In the genomic region with DNA sequence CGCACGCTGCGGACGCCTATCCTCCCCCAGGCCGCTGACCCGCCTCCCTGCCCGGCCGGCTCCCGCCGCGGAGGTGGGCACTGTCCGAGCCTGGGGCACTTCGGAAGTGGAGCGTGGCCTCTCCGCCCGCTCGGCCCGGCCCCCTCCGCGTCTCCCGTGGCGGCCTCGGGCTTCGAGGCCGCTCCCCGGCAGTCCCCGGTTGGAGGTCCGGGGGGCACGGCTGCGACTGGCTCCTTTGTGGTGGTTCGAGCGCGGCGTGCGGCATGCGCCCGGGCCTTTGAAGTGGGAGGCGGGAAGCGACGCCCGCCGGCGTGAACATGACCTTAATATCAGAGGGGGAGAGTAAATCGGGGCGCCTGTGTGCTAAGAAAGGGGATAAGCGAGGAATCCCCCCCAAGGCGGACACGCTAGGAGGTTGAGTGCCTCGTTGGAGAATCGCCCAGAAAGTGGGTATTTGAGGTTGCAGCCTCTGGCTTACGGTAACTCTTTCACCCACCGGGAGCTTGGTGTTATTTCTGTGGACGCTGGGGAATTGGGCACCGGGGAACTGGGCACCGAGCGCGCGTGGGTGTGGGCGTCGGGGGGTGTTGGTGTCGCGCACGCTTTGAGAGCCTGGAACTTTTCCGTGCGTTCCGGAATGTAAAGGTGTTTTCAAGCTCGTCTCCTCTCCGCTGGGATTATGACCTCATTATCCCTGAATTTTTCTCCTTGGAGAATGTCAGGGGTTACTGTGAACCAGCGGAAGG, we compare ENCODE assay signal across 8 cellular contexts. TPM values are rescaled to one million over a fixed set of nuclear protein-coding genes. Genes with fewer than 3 reads are reported as not detected.
DNase-seq lines count a peak whose midpoint lies in the region; ATAC-seq and TF ChIP-seq lines count a peak whose summit lies in the region.

No MANE protein-coding gene starts in this region.

- H3K36me3 Mint-ChIP-seq in chondrocyte (ENCODE audit: low read depth) = no peaks in the 10 kb centered on the region

- H3K4me3 Mint-ChIP-seq in chondrocyte (ENCODE audit: unreplicated experiment) = peak overlapping the region; percentile 89

- no peaks in the 10 kb centered on the region for H3K27me3 ChIP-seq in BLaER1 treated with 17β-estradiol and CSF1 and Interleukin-3, amounts not matched to agents 10 nM and 100 nM

- H3K4me2 ChIP-seq in BLaER1 treated with 17β-estradiol and CSF1 and Interleukin-3, amounts not matched to agents 10 nM and 100 nM = peak overlapping the region; percentile 83 to 97 (median 89)

- H3K9me3 Mint-ChIP-seq in chondrocyte (ENCODE audit: low read depth) = no peaks in the 10 kb centered on the region

- no peaks in the 10 kb centered on the region; a peak in 1 of 22 replicates for H3K9me3 ChIP-seq in BLaER1 treated with 17β-estradiol and CSF1 and Interleukin-3, amounts not matched to agents 10 nM and 100 nM (replicated peaks in 1 of 11)

- H3K27me3 Mint-ChIP-seq in chondrocyte (ENCODE audit: low read depth) = no peaks in the 10 kb centered on the region

- 0% methylated on average over 31 to 61 of the region's 69 CpGs for WGBS in lower leg skin, 2 donors

- H3K4me1 Mint-ChIP-seq in chondrocyte (ENCODE audit: low read depth) = peaks cover 31% of the 10 kb centered on the region

- peak overlapping the region; percentile 55 to 96 (median 93) for H3K27ac ChIP-seq in BLaER1 treated with 17β-estradiol and CSF1 and Interleukin-3, amounts not matched to agents 10 nM and 100 nM
- H3K27ac ChIP-seq in VCaP = peak overlapping the region; percentile 92

- H3K36me3 ChIP-seq in BLaER1 treated with 17β-estradiol and CSF1 and Interleukin-3, amounts not matched to agents 10 nM and 100 nM = peaks cover 0 to 43% (median 23%) of the 10 kb centered on the region in 11 experiments; a peak in 17 of 22 replicates

- ATAC-seq in GM19463 (IDR thresholded peaks at IDR 0.05; ENCODE audit: unreplicated experiment) = peak; percentile 23
- ATAC-seq in HG03565 (IDR thresholded peaks at IDR 0.05; ENCODE audit: unreplicated experiment) = peak; percentile 28

- no peak for TF ChIP-seq POLR2A in lower leg skin (IDR thresholded peaks at IDR 0.05)

- no peak for DNase-seq in chondrocyte (ENCODE audit: low spot score)
- peak; percentile 27 to 85 for DNase-seq in lower leg skin (ENCODE audit: low spot score in 2 of 2)
- peak; percentile 57 for DNase-seq in stimulated activated CD8-positive, alpha-beta memory T cell treated with anti-CD3 and anti-CD28 coated beads, Interleukin-4, amount 100 ng/mL, for 48 hours
- DNase-seq in cerebellum (ENCODE audit: low spot score) = no peak

- TF ChIP-seq CTCF in VCaP (conservative IDR thresholded peaks at IDR 0.05) (no peak), chondrocyte (IDR thresholded peaks at IDR 0.05) (no peak), lower leg skin (IDR thresholded peaks at IDR 0.05) (no peak)

- peaks cover 0 to 30% (median 7%) of the 10 kb centered on the region in 11 experiments; a peak in 14 of 22 replicates for H4K20me1 ChIP-seq in BLaER1 treated with 17β-estradiol and CSF1 and Interleukin-3, amounts not matched to agents 10 nM and 100 nM

- peaks cover 21 to 46% (median 36%) of the 10 kb centered on the region in 10 experiments for H3K4me1 ChIP-seq in BLaER1 treated with 17β-estradiol and CSF1 and Interleukin-3, amounts not matched to agents 10 nM and 100 nM

- intact Hi-C loops in lower leg skin (cut with DNase I; ENCODE audit: low total_unique reads) = loop anchor here (10.0 kb wide), 1 partner anchor 216 kb away; a partner anchor contains a TSS

- peak overlapping the region; percentile 87 to 97 (median 95) for H3K9ac ChIP-seq in BLaER1 treated with 17β-estradiol and CSF1 and Interleukin-3, amounts not matched to agents 10 nM and 100 nM

- peak overlapping the region; percentile 80 to 98 (median 95) for H3K4me3 ChIP-seq in BLaER1 treated with 17β-estradiol and CSF1 and Interleukin-3, amounts not matched to agents 10 nM and 100 nM
- peak overlapping the region; percentile 100 for H3K4me3 ChIP-seq in lower leg skin (ENCODE audit: low read depth, poor library complexity, severe bottlenecking)

- H3K27ac Mint-ChIP-seq in chondrocyte (ENCODE audit: unreplicated experiment) = peak overlapping the region; percentile 90

RNA-seq across cellular contexts. Expression of a gene that starts 0.6 kb away (rescaled TPM):
- total RNA-seq in chondrocyte (8.3 to 13.1 TPM (median 9.2 TPM) in 3 replicates), lower leg skin (1 to 10 TPM in 3 of 4 donors, under 1 TPM in 1; 0.99 to 5.3 (median 3.5) TPM), cerebellum (30.6 TPM)

RNA-seq across cellular contexts. Expression of a gene that starts 41.1 kb away (rescaled TPM):
- total RNA-seq in chondrocyte (6.8 to 10.2 TPM (median 7.0 TPM) in 3 replicates), lower leg skin (1 to 10 TPM; 3.6 to 9.2 (median 5.9) TPM), cerebellum (11.0 TPM)

RNA-seq across cellular contexts. Expression of a gene that starts 41.1 kb away (rescaled TPM):
- 11.3 to 13.4 TPM (median 12.3 TPM) in 3 replicates for total RNA-seq in chondrocyte
- 10 to 100 TPM in 3 of 4 donors, 1 to 10 TPM in 1; 8.7 to 12.2 (median 10.7) TPM for total RNA-seq in lower leg skin
- total RNA-seq in cerebellum = 22.0 TPM

RNA-seq across cellular contexts. Expression of a gene that starts 41.4 kb away (rescaled TPM):
- 0.32 to 1.9 TPM (median 0.69 TPM) in 3 replicates for total RNA-seq in chondrocyte
- total RNA-seq in lower leg skin = 1 to 10 TPM; 1.9 to 9.8 (median 3.9) TPM
- total RNA-seq in cerebellum = not detected

Comparison
In these comparisons a context has a peak if more than half of its experiments do, and no peak if none do; other contexts are left out.
1. DNase-seq: peak in lower leg skin (2 of 2) and stimulated activated CD8-positive, alpha-beta memory T cell treated with anti-CD3 and anti-CD28 coated beads, Interleukin-4, amount 100 ng/mL, for 48 hours (single experiment); none in chondrocyte (single experiment) and cerebellum (single experiment).